1 cellular context compared by ENCODE assay signal in the genomic region with DNA sequence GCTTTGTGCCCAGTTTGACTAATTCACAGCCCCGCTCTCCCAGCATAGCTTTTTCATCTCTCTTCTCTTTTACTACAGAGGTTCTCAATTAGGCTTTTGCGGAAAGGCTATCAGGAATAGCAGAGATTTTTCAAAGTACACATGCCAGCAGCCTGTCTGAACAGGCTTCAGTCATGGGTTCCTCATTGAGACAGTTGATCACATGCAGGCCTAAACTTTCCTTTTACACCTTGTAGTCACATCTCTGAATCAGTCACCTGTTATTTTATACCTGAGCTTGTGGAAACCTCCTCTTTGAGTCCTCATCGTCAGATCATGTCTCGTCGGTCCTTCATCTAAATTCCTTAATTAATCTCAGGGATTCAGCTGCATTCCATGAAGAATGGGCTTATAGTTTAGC.
TF ChIP-seq lines count a peak whose summit lies in the region.

No MANE protein-coding gene starts in this region.

TF ChIP-seq in IMR-90, 13 proteins besides CTCF, POLR2A, EP300 and RAD21:
- TF ChIP-seq NFE2L2 (IDR thresholded peaks at IDR 0.05; ENCODE audit: low read depth, low read length) (no peak), FOS (IDR thresholded peaks at IDR 0.05; ENCODE audit: low read depth, low read length) (no peak), RFX5 (IDR thresholded peaks at IDR 0.05; ENCODE audit: low read depth, low read length) (no peak), MXI1 (IDR thresholded peaks at IDR 0.05; ENCODE audit: borderline replicate concordance, low read depth, low read length) (no peak), MAZ (IDR thresholded peaks at IDR 0.05; ENCODE audit: borderline replicate concordance, low read depth, low read length) (no peak), MAFK (IDR thresholded peaks at IDR 0.05; ENCODE audit: low read depth, low read length) (no peak), RCOR1 (IDR thresholded peaks at IDR 0.05; ENCODE audit: insufficient replicate concordance, low read length) (no peak), BHLHE40 (IDR thresholded peaks at IDR 0.05; ENCODE audit: low read depth, low read length) (no peak), CEBPB (IDR thresholded peaks at IDR 0.05; ENCODE audit: low read depth, low read length) (no peak), ELK1 (IDR thresholded peaks at IDR 0.05; ENCODE audit: borderline replicate concordance, low read depth, low read length) (no peak), SMC3 (IDR thresholded peaks at IDR 0.05; ENCODE audit: low read depth, low read length) (no peak), CHD1 (IDR thresholded peaks at IDR 0.05; ENCODE audit: low read depth, low read length) (no peak)
- TF ChIP-seq, protein P1, sequence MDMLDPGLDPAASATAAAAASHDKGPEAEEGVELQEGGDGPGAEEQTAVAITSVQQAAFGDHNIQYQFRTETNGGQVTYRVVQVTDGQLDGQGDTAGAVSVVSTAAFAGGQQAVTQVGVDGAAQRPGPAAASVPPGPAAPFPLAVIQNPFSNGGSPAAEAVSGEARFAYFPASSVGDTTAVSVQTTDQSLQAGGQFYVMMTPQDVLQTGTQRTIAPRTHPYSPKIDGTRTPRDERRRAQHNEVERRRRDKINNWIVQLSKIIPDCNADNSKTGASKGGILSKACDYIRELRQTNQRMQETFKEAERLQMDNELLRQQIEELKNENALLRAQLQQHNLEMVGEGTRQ (IDR thresholded peaks at IDR 0.05; ENCODE audit: low read depth, low read length) = no peak
TF ChIP-seq in IMR-90: peak in this region for 0.
